In genomic region chr12:108575199-108575912, GRCh38 we compare ENCODE assay signal across 20 cellular contexts. TPM values are rescaled to one million over a fixed set of nuclear protein-coding genes. Genes with fewer than 3 reads are reported as not detected.
DNase-seq lines count a peak whose midpoint lies in the region; ATAC-seq and TF ChIP-seq lines count a peak whose summit lies in the region.
"Had no signal": no experiment of that assay in that cellular context is flagged by ENCODE, and none has a peak within 500 bp of the region (broad histone marks: within the 10 kb centered on the region; RNA-seq: fewer than 3 reads in every experiment).

No MANE protein-coding gene starts in this region.

- H3K4ac ChIP-seq in mesenchymal stem cell (ENCODE audit: low read depth in 1 of 2, low read length in 2 of 2), result peak overlapping the region in 1 of 2 experiments; percentile 66

- H3K23ac ChIP-seq in mesenchymal stem cell (ENCODE audit: low read length in 2 of 2), result no peak overlapping the region

- no peak overlapping the region for H3K4me3 ChIP-seq in mesenchymal stem cell (ENCODE audit: insufficient read depth in 1 of 2, low read depth in 1 of 2, low read length in 2 of 2)
- H3K4me3 ChIP-seq in vagina, result no peak overlapping the region
- H3K4me3 ChIP-seq: dorsolateral prefrontal cortex, psoas muscle, smooth muscle cell, suprapubic skin had no signal

- no peak overlapping the region for H3K9ac ChIP-seq in mesenchymal stem cell (ENCODE audit: low read length)

- TF ChIP-seq POLR2A in vagina (IDR thresholded peaks at IDR 0.05), result no peak

- intact Hi-C loops in vagina (cut with DNase I), result no loop called here

- H4K91ac ChIP-seq in mesenchymal stem cell (ENCODE audit: low read length), result no peak overlapping the region

- no peak overlapping the region for H2BK120ac ChIP-seq in mesenchymal stem cell (ENCODE audit: low read depth, low read length)

- H3K27me3 ChIP-seq in mesenchymal stem cell (ENCODE audit: control insufficient read depth in 1 of 2, insufficient read depth in 1 of 2, low read length in 2 of 2) (no peaks in the 10 kb centered on the region), vagina (no peaks in the 10 kb centered on the region)
- H3K27me3 ChIP-seq: dorsolateral prefrontal cortex, suprapubic skin had no signal

- DNase-seq in activated naive CD8-positive, alpha-beta T cell treated with anti-CD3 and anti-CD28 coated beads, Interleukin-2, amount 10 ng/mL, durations not matched to agents 7 days and 5 days, result no peak
- no peak for DNase-seq in activated naive CD8-positive, alpha-beta T cell treated with anti-CD3 and anti-CD28 coated beads, Interleukin-2, amount 50 U/mL, for 24 hours
- DNase-seq in T-cell (peak in 2 of 34 experiments; percentile 13 to 22), mesenchymal stem cell (no peak), vagina (ENCODE audit: extremely low spot score in 2 of 2) (peak; percentile 7 to 71), NCI-H1105 treated with DMSO at 0.1 percent for 48 hours (lab: John Stamatoyannopoulos, UW) (no peak)
- DNase-seq: activated T-cell treated with anti-CD3 and anti-CD28 coated beads, Interleukin-2, amount 50 U/mL, for 4 hours; COR-L47; mesendoderm; NCI-H1092; NCI-H510A; psoas muscle; stimulated activated CD4-positive, alpha-beta T cell treated with anti-CD3 and anti-CD28 coated beads, Interleukin-4, amount 100 ng/mL, for 4 hours had no signal

- H2BK5ac ChIP-seq in mesenchymal stem cell (ENCODE audit: low read depth, low read length, poor library complexity, severe bottlenecking), result no peak overlapping the region

- peak overlapping the region; percentile 62 for H3K4me3 Mint-ChIP-seq in activated naive CD8-positive, alpha-beta T cell treated with anti-CD3 and anti-CD28 coated beads, Interleukin-2, amount 10 ng/mL, durations not matched to agents 7 days and 5 days
- no peak overlapping the region for H3K4me3 Mint-ChIP-seq in activated naive CD8-positive, alpha-beta T cell treated with anti-CD3 and anti-CD28 coated beads, Interleukin-2, amount 50 U/mL, for 24 hours
- H3K4me3 Mint-ChIP-seq in T-cell, result peak overlapping the region; percentile 31 to 65 (median 49)
- H3K4me3 Mint-ChIP-seq: activated CD4-positive, alpha-beta T cell treated with anti-CD3 and anti-CD28 coated beads, Interleukin-2, amount 10 ng/mL, durations not matched to agents 24 days and 14 days; activated T-cell treated with anti-CD3 and anti-CD28 coated beads, Interleukin-2, amount 50 U/mL, for 4 hours had no signal

- H3K4me1 Mint-ChIP-seq in activated naive CD8-positive, alpha-beta T cell treated with anti-CD3 and anti-CD28 coated beads, Interleukin-2, amount 10 ng/mL, durations not matched to agents 7 days and 5 days, result peaks cover 45% of the 10 kb centered on the region
- H3K4me1 Mint-ChIP-seq in activated naive CD8-positive, alpha-beta T cell treated with anti-CD3 and anti-CD28 coated beads, Interleukin-2, amount 50 U/mL, for 24 hours, result peaks cover 64% of the 10 kb centered on the region
- H3K4me1 Mint-ChIP-seq in T-cell, result peaks cover 56 to 68% (median 68%) of the 10 kb centered on the region in 3 donors

- H3K27ac Mint-ChIP-seq in activated naive CD8-positive, alpha-beta T cell treated with anti-CD3 and anti-CD28 coated beads, Interleukin-2, amount 10 ng/mL, durations not matched to agents 7 days and 5 days, result peak overlapping the region; percentile 83
- no peak overlapping the region for H3K27ac Mint-ChIP-seq in activated naive CD8-positive, alpha-beta T cell treated with anti-CD3 and anti-CD28 coated beads, Interleukin-2, amount 50 U/mL, for 24 hours
- peak overlapping the region; percentile 82 to 85 for H3K27ac Mint-ChIP-seq in T-cell
- H3K27ac Mint-ChIP-seq: activated CD4-positive, alpha-beta T cell treated with anti-CD3 and anti-CD28 coated beads, Interleukin-2, amount 10 ng/mL, durations not matched to agents 24 days and 14 days had no signal

- TF ChIP-seq CTCF in vagina (IDR thresholded peaks at IDR 0.05), result no peak

- H3K79me1 ChIP-seq in mesenchymal stem cell (replicated peaks; ENCODE audit: low read length, poor library complexity, severe bottlenecking), result no peaks in the 10 kb centered on the region

- H2BK12ac ChIP-seq in mesenchymal stem cell (ENCODE audit: low read length in 2 of 2), result peak overlapping the region; percentile 44 to 82

- H3K27me3 Mint-ChIP-seq in activated naive CD8-positive, alpha-beta T cell treated with anti-CD3 and anti-CD28 coated beads, Interleukin-2, amount 10 ng/mL, durations not matched to agents 7 days and 5 days, result peaks cover 7% of the 10 kb centered on the region
- H3K27me3 Mint-ChIP-seq in activated naive CD8-positive, alpha-beta T cell treated with anti-CD3 and anti-CD28 coated beads, Interleukin-2, amount 50 U/mL, for 24 hours, result peaks cover 3% of the 10 kb centered on the region
- no peaks in the 10 kb centered on the region for H3K27me3 Mint-ChIP-seq in T-cell

- H4K8ac ChIP-seq in mesenchymal stem cell (ENCODE audit: low read length), result no peak overlapping the region

- H3K9me3 ChIP-seq in mesenchymal stem cell (ENCODE audit: control insufficient read depth, low read length) (no peaks in the 10 kb centered on the region), vagina (no peaks in the 10 kb centered on the region)
- H3K9me3 ChIP-seq: psoas muscle, suprapubic skin had no signal

- H3K18ac ChIP-seq in mesenchymal stem cell (ENCODE audit: low read depth in 1 of 2, low read length in 2 of 2), result no peak overlapping the region

- peak overlapping the region; percentile 77 for H2AK5ac ChIP-seq in mesenchymal stem cell (ENCODE audit: low read length, severe bottlenecking)

- peaks cover 13% of the 10 kb centered on the region for H3K9me3 Mint-ChIP-seq in activated naive CD8-positive, alpha-beta T cell treated with anti-CD3 and anti-CD28 coated beads, Interleukin-2, amount 10 ng/mL, durations not matched to agents 7 days and 5 days
- H3K9me3 Mint-ChIP-seq in activated naive CD8-positive, alpha-beta T cell treated with anti-CD3 and anti-CD28 coated beads, Interleukin-2, amount 50 U/mL, for 24 hours, result peaks cover 9% of the 10 kb centered on the region
- H3K9me3 Mint-ChIP-seq in T-cell, result peaks cover 0 to 10% (median 0%) of the 10 kb centered on the region in 3 donors

- POLR2A ChIA-PET in activated naive CD8-positive, alpha-beta T cell treated with anti-CD3 and anti-CD28 coated beads, Interleukin-2, amount 10 ng/mL, durations not matched to agents 7 days and 5 days (lab: Charles Lee), result interaction anchor here (0.7 to 1.2 kb wide), 4 partner anchors 11 to 60 kb away, joined by 3 read pairs; no protein-coding TSS in a partner anchor
- POLR2A ChIA-PET in T-cell (lab: Charles Lee), result interaction anchor here in 1 of 2 donors (0.7 kb wide), 1 partner anchor 18 kb away, joined by 6 read pairs; no protein-coding TSS in a partner anchor

- CTCF ChIA-PET in T-cell (lab: Charles Lee), result interaction anchor here in 1 of 2 donors (1.1 kb wide), 1 partner anchor 11 kb away, joined by 3 read pairs; no protein-coding TSS in a partner anchor

- no peak overlapping the region for H2BK15ac ChIP-seq in mesenchymal stem cell (ENCODE audit: low read depth, poor library complexity, severe bottlenecking)

- WGBS in mesenchymal stem cell, result 97% methylated on average over 9 of the region's 9 CpGs

- H3K14ac ChIP-seq in mesenchymal stem cell (ENCODE audit: low read length in 2 of 2), result no peak overlapping the region

- ATAC-seq in activated naive CD8-positive, alpha-beta T cell treated with anti-CD3 and anti-CD28 coated beads, Interleukin-2, amount 10 ng/mL, durations not matched to agents 7 days and 5 days (ENCODE audit: low read depth), result peak; percentile 65
- ATAC-seq in activated naive CD8-positive, alpha-beta T cell treated with anti-CD3 and anti-CD28 coated beads, Interleukin-2, amount 50 U/mL, for 24 hours, result no peak
- ATAC-seq in T-cell (replicated peaks in 1 of 4) (peak; percentile 50 to 84 (median 70)), GM19452 (IDR thresholded peaks at IDR 0.05; ENCODE audit: unreplicated experiment) (no peak)
- ATAC-seq: activated T-cell treated with anti-CD3 and anti-CD28 coated beads, Interleukin-2, amount 50 U/mL, for 4 hours; psoas muscle had no signal

- H3K4me2 ChIP-seq in mesenchymal stem cell (ENCODE audit: low read length, poor library complexity, severe bottlenecking), result no peak overlapping the region
- H3K4me2 ChIP-seq: smooth muscle cell had no signal

- peaks cover 8% of the 10 kb centered on the region for H3K36me3 Mint-ChIP-seq in activated naive CD8-positive, alpha-beta T cell treated with anti-CD3 and anti-CD28 coated beads, Interleukin-2, amount 10 ng/mL, durations not matched to agents 7 days and 5 days
- peaks cover 7% of the 10 kb centered on the region for H3K36me3 Mint-ChIP-seq in activated naive CD8-positive, alpha-beta T cell treated with anti-CD3 and anti-CD28 coated beads, Interleukin-2, amount 50 U/mL, for 24 hours (ENCODE audit: low read depth)
- H3K36me3 Mint-ChIP-seq in T-cell, result no peaks in the 10 kb centered on the region

- no peaks in the 10 kb centered on the region for H3K36me3 ChIP-seq in mesenchymal stem cell (ENCODE audit: control insufficient read depth in 1 of 2, insufficient read depth in 2 of 2, low read depth in 1 of 2, low read length in 2 of 2)
- H3K36me3 ChIP-seq in vagina, result no peaks in the 10 kb centered on the region
- H3K36me3 ChIP-seq: suprapubic skin had no signal

- H3K4me1 ChIP-seq in mesenchymal stem cell (ENCODE audit: control insufficient read depth, insufficient read depth, low read depth, low read length) (peaks cover 12% of the 10 kb centered on the region), vagina (peaks cover 14% of the 10 kb centered on the region)
- H3K4me1 ChIP-seq: psoas muscle had no signal

- H3K27ac ChIP-seq in mesenchymal stem cell (ENCODE audit: low read length, poor library complexity, severe bottlenecking) (no peak overlapping the region), vagina (no peak overlapping the region)
- H3K27ac ChIP-seq: dorsolateral prefrontal cortex, psoas muscle, RWPE1, suprapubic skin had no signal

- H2AFZ ChIP-seq in mesenchymal stem cell (ENCODE audit: low read depth, low read length), result no peak overlapping the region

RNA-seq across cellular contexts. Expression of gene ISCU, which starts 13.0 kb away (rescaled TPM):
- total RNA-seq in activated naive CD8-positive, alpha-beta T cell treated with anti-CD3 and anti-CD28 coated beads, Interleukin-2, amount 10 ng/mL, durations not matched to agents 7 days and 5 days, result 10 to 100 TPM; 86.8 to 89.6 TPM
- 100 to 1,000 TPM; 108 to 190 (median 130) TPM for total RNA-seq in T-cell
- polyA plus RNA-seq in mesenchymal stem cell (2013, experiment 1 of 2), result 128 TPM
- polyA plus RNA-seq in mesenchymal stem cell (2013, experiment 2 of 2), result 129 TPM
- total RNA-seq in vagina, result 167 TPM

RNA-seq across cellular contexts. Expression of gene SART3, which starts 14.4 kb away (rescaled TPM):
- 10 to 100 TPM; 79.9 to 88.3 TPM for total RNA-seq in activated naive CD8-positive, alpha-beta T cell treated with anti-CD3 and anti-CD28 coated beads, Interleukin-2, amount 10 ng/mL, durations not matched to agents 7 days and 5 days
- total RNA-seq in T-cell (100 to 1,000 TPM in 1 of 5 donors, 10 to 100 TPM in 4; 76.3 to 107 (median 84.9) TPM), vagina (44.2 TPM)
- 15.8 TPM for polyA plus RNA-seq in mesenchymal stem cell (2013, experiment 1 of 2)
- polyA plus RNA-seq in mesenchymal stem cell (2013, experiment 2 of 2), result 15.4 TPM

RNA-seq across cellular contexts. Expression of gene TMEM119, which starts 22.5 kb away (rescaled TPM):
- under 1 TPM; 0.11 to 0.48 TPM for total RNA-seq in activated naive CD8-positive, alpha-beta T cell treated with anti-CD3 and anti-CD28 coated beads, Interleukin-2, amount 10 ng/mL, durations not matched to agents 7 days and 5 days
- total RNA-seq in T-cell (1 to 10 TPM in 2 of 5 donors, under 1 TPM in 3; 0.13 to 3.9 (median 0.98) TPM), vagina (34.6 TPM)
- polyA plus RNA-seq in mesenchymal stem cell (2013, experiment 1 of 2), result 108 TPM
- 109 TPM for polyA plus RNA-seq in mesenchymal stem cell (2013, experiment 2 of 2)
- polyA plus RNA-seq: neural cell had no signal

RNA-seq across cellular contexts. Expression of gene SELPLG, which starts 58.3 kb away (rescaled TPM):
- total RNA-seq in activated naive CD8-positive, alpha-beta T cell treated with anti-CD3 and anti-CD28 coated beads, Interleukin-2, amount 10 ng/mL, durations not matched to agents 7 days and 5 days, result 100 to 1,000 TPM; 159 to 163 TPM
- total RNA-seq in T-cell (100 to 1,000 TPM; 102 to 220 (median 215) TPM), vagina (14.2 TPM)
- 2.0 TPM for polyA plus RNA-seq in mesenchymal stem cell (2013, experiment 1 of 2)
- polyA plus RNA-seq in mesenchymal stem cell (2013, experiment 2 of 2), result 2.2 TPM

Comparison
In these comparisons a context has a peak if more than half of its experiments do, and no peak if none do; other contexts are left out.
1. ATAC-seq: peak in activated naive CD8-positive, alpha-beta T cell treated with anti-CD3 and anti-CD28 coated beads, Interleukin-2, amount 10 ng/mL, durations not matched to agents 7 days and 5 days (single experiment) and T-cell (4 of 4); none in activated naive CD8-positive, alpha-beta T cell treated with anti-CD3 and anti-CD28 coated beads, Interleukin-2, amount 50 U/mL, for 24 hours (single experiment) and GM19452 (single experiment).
2. DNase-seq: peak in vagina (2 of 2); none in activated naive CD8-positive, alpha-beta T cell treated with anti-CD3 and anti-CD28 coated beads, Interleukin-2, amount 10 ng/mL, durations not matched to agents 7 days and 5 days (single experiment), activated naive CD8-positive, alpha-beta T cell treated with anti-CD3 and anti-CD28 coated beads, Interleukin-2, amount 50 U/mL, for 24 hours (single experiment), mesenchymal stem cell (single experiment) and NCI-H1105 treated with DMSO at 0.1 percent for 48 hours (single experiment).